Comparison of ENCODE assay signal across 9 cellular contexts in genomic region chr17:79707931-79708891, GRCh38. TPM values are rescaled to one million over a fixed set of nuclear protein-coding genes. Genes with fewer than 3 reads are reported as not detected.
A peak's percentile ranks its signal among the peaks of the same experiment; 100 is the strongest.
DNase-seq lines count a peak whose midpoint lies in the region; ATAC-seq and TF ChIP-seq lines count a peak whose summit lies in the region.
"Had no signal": no experiment of that assay in that cellular context is flagged by ENCODE, and none has a peak within 500 bp of the region (broad histone marks: within the 10 kb centered on the region; RNA-seq: fewer than 3 reads in every experiment).

No MANE protein-coding gene starts in this region.

- no peak overlapping the region for H3K9ac ChIP-seq in BLaER1

- peaks cover 65% of the 10 kb centered on the region for H3K4me1 ChIP-seq in BLaER1
- H3K4me1 ChIP-seq in RWPE2 (ENCODE audit: insufficient read depth, poor library complexity, severe bottlenecking), result no peaks in the 10 kb centered on the region
- H3K4me1 ChIP-seq in gastroesophageal sphincter, result peaks cover 0 to 20% (median 0%) of the 10 kb centered on the region in 3 donors
- no peaks in the 10 kb centered on the region for H3K4me1 ChIP-seq in aorta (ENCODE audit: control insufficient read depth in 1 of 2, insufficient read depth in 2 of 2, low read length in 2 of 2)

- intact Hi-C loops in posterior cingulate gyrus (cut with DNase I), result loop anchor here (5.0 kb wide), 1 partner anchor 296 kb away; no protein-coding TSS in a partner anchor
- intact Hi-C loops in aorta (cut with DNase I), result no loop called here

- no peaks in the 10 kb centered on the region for H4K20me1 ChIP-seq in BLaER1

- H3K36me3 ChIP-seq in BLaER1, result no peaks in the 10 kb centered on the region
- no peaks in the 10 kb centered on the region for H3K36me3 ChIP-seq in RWPE2 (ENCODE audit: low read depth)
- no peaks in the 10 kb centered on the region for H3K36me3 ChIP-seq in gastroesophageal sphincter
- no peaks in the 10 kb centered on the region for H3K36me3 ChIP-seq in aorta (ENCODE audit: control insufficient read depth in 1 of 2, insufficient read depth in 2 of 2, low read length in 1 of 2)

- no peaks in the 10 kb centered on the region for H3K36me3 Mint-ChIP-seq in HFFc6 (ENCODE audit: low read depth)

- H3K27me3 ChIP-seq in BLaER1, result no peaks in the 10 kb centered on the region
- H3K27me3 ChIP-seq in RWPE2 (ENCODE audit: insufficient read depth, poor library complexity, severe bottlenecking), result no peaks in the 10 kb centered on the region
- H3K27me3 ChIP-seq in gastroesophageal sphincter, result peaks cover 54% of the 10 kb centered on the region
- H3K27me3 ChIP-seq in aorta (ENCODE audit: control insufficient read depth in 1 of 2, insufficient read depth in 2 of 2, low read length in 1 of 2), result no peaks in the 10 kb centered on the region

- no peak for TF ChIP-seq EP300 in gastroesophageal sphincter (IDR thresholded peaks at IDR 0.05)

- H3K27me3 Mint-ChIP-seq in HFFc6 (ENCODE audit: insufficient read depth), result peaks cover 3% of the 10 kb centered on the region

- H3K4me3 ChIP-seq in BLaER1 (no peak overlapping the region), RWPE2 (ENCODE audit: severe bottlenecking) (no peak overlapping the region), gastroesophageal sphincter (peak overlapping the region in 1 of 2 donors; percentile 27), aorta (ENCODE audit: low read length in 2 of 2) (no peak overlapping the region)

- peak; percentile 11 for DNase-seq in HFFc6
- no peak for DNase-seq in RWPE2 (ENCODE audit: low spot score)
- DNase-seq in activated effector memory CD4-positive, alpha-beta T cell treated with anti-CD3 and anti-CD28 coated beads, Interleukin-2, amount 50 U/mL, for 16 hours, result peak; percentile 84
- peak in 9 of 10 donors; percentile 49 to 92 (median 67) for DNase-seq in posterior cingulate gyrus
- DNase-seq in aorta, result no peak

- H3K9me3 Mint-ChIP-seq in HFFc6, result no peaks in the 10 kb centered on the region
- H3K9me3 Mint-ChIP-seq: IgD-negative memory B cell had no signal

- no peak for TF ChIP-seq POLR2A in gastroesophageal sphincter (IDR thresholded peaks at IDR 0.05)

- TF ChIP-seq CTCF in HFFc6 (IDR thresholded peaks at IDR 0.05), result peak; percentile 93
- peak; percentile 76 for TF ChIP-seq CTCF in RWPE2 (IDR thresholded peaks at IDR 0.05; ENCODE audit: poor library complexity, severe bottlenecking)
- TF ChIP-seq CTCF in gastroesophageal sphincter (IDR thresholded peaks at IDR 0.05), result peak in 3 of 4 experiments; percentile 78 to 89 (median 81)

- ATAC-seq in RWPE2 (ENCODE audit: low read depth), result peak; percentile 59; the same call in 2 of the 3 replicates
- ATAC-seq in gastroesophageal sphincter, result peak; percentile 66
- peak; percentile 62 for ATAC-seq in aorta (ENCODE audit: low FRiP score)
- ATAC-seq in GM18868 (IDR thresholded peaks at IDR 0.05; ENCODE audit: unreplicated experiment), result no peak

- H3K9me3 ChIP-seq in BLaER1, result no peaks in the 10 kb centered on the region
- H3K9me3 ChIP-seq in RWPE2 (ENCODE audit: severe bottlenecking), result no peaks in the 10 kb centered on the region
- no peaks in the 10 kb centered on the region for H3K9me3 ChIP-seq in gastroesophageal sphincter
- H3K9me3 ChIP-seq in aorta (ENCODE audit: control insufficient read depth, low read length), result no peaks in the 10 kb centered on the region

- WGBS in gastroesophageal sphincter (ENCODE audit: low coverage in 1 of 2), 2 donors, result 10% methylated on average over 2 of the region's 35 CpGs; no CpG with 5 or more reads in 1 of the 2 donors
- 28 to 31% methylated on average over 35 of the region's 35 CpGs for WGBS in aorta, 2 donors

- peak overlapping the region; percentile 54 for H3K4me2 ChIP-seq in BLaER1

- H3K27ac ChIP-seq in BLaER1 (0 out of 2 replicates have a peak overlapping the region, but pooled peaks have one; percentile 22), RWPE2 (ENCODE audit: poor library complexity, severe bottlenecking) (no peak overlapping the region), gastroesophageal sphincter (no peak overlapping the region), aorta (ENCODE audit: low read depth in 1 of 2, low read length in 2 of 2) (no peak overlapping the region)

- H3K27ac Mint-ChIP-seq in HFFc6, result no peak overlapping the region
- H3K27ac Mint-ChIP-seq: IgD-negative memory B cell had no signal

- H3K4me1 Mint-ChIP-seq in HFFc6 (ENCODE audit: low read depth), result 0 out of 2 replicates have a peak, but pooled peaks cover 6% of the 10 kb centered on the region

- no peak overlapping the region for H3K4me3 Mint-ChIP-seq in HFFc6

RNA-seq across cellular contexts. Expression of gene ENPP7, which starts 22.5 kb away (rescaled TPM):
- not detected for total RNA-seq in HFFc6 (2021; fragmentation: NEBNext Ultra II Directional; extraction: Animal tissue kit (Norgen Biotek cat#: 25700))
- total RNA-seq in gastroesophageal sphincter (under 1 TPM in 1 of 4 donors, not detected in 3; 0.27 TPM), aorta (not detected)
- polyA plus RNA-seq in aorta, result 10 to 100 TPM in 1 of 2 donors, not detected in 1; 10.9 TPM

Comparison
In these comparisons a context has a peak if more than half of its experiments do, and no peak if none do; other contexts are left out.
1. DNase-seq: peak in HFFc6 (single experiment), activated effector memory CD4-positive, alpha-beta T cell treated with anti-CD3 and anti-CD28 coated beads, Interleukin-2, amount 50 U/mL, for 16 hours (single experiment) and posterior cingulate gyrus (9 of 10); none in RWPE2 (single experiment) and aorta (0 of 2).
2. Peak in every context shown above with its lines, with median percentiles within 50 percentile points of each other: CTCF ChIP-seq.